ENCODE assay signal across 13 cellular contexts in the genomic region with DNA sequence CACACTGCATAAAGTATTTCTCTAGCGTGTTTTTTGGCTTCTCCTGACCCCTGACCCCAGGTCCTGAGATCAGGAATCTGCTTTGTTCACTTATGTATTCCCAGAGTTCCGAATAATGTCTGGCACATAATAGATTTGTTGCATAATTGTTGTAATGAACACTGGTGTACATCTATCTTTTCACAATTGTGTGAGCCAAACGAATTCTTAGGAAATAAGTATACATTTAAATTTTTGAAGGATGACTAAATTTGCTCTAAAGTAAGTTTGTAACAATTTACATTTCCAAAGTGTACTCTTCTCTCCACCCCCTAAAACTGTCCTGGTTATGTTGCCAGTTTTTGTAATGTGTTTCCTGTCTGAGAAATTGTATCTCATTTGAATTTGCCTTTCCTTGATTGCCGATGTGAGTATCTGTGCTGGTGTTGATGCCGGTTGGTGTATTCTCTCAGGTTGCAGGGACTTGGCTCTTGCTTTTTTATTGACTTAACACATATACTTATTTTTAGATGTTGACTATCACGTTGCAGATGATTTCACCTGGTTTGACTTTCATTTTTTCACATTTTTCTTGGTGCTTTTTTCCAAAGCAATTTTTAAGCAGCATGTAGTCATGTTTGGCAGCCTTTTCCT. TPM values are rescaled to one million over a fixed set of nuclear protein-coding genes. Genes with fewer than 3 reads are reported as not detected.
DNase-seq lines count a peak whose midpoint lies in the region; ATAC-seq, FAIRE-seq and TF ChIP-seq lines count a peak whose summit lies in the region.
"Had no signal": no experiment of that assay in that cellular context is flagged by ENCODE, and none has a peak within 500 bp of the region (broad histone marks: within the 10 kb centered on the region; RNA-seq: fewer than 3 reads in every experiment).

No MANE protein-coding gene starts in this region.

- H3K27ac ChIP-seq in endothelial cell of umbilical vein (ENCODE audit: insufficient read depth, low read depth, low read length) (no peak overlapping the region), psoas muscle (peak overlapping the region; percentile 87), dorsolateral prefrontal cortex (peak overlapping the region in 4 of 59 donors; percentile 14 to 26 (median 19))
- H3K27ac ChIP-seq: VCaP had no signal

- dilution Hi-C loops in endothelial cell of umbilical vein (cut with MboI; ENCODE audit: extremely low pct_ligation_motif_present, low sequenced_read_pairs), result no loop called here

- H3K4me2 ChIP-seq in endothelial cell of umbilical vein (ENCODE audit: insufficient read depth, low read length), result no peak overlapping the region

- H3K27me3 Mint-ChIP-seq in T-helper 2 cell treated with Interferon-gamma antibody and Interleukin-4, amounts not matched to agents 5 μg/mL and 100 μg/mL, for 36 hours (ENCODE audit: low read depth), result no peaks in the 10 kb centered on the region

- WGBS in psoas muscle, 3 donors, result 22 to 34% (median 23%) methylated on average over 6 of the region's 6 CpGs

- H3K36me3 ChIP-seq in endothelial cell of umbilical vein (ENCODE audit: control insufficient read depth in 2 of 2, extremely low read depth in 1 of 2, insufficient read depth in 2 of 2, low read length in 2 of 2) (peaks cover 39 to 44% of the 10 kb centered on the region in 2 experiments), psoas muscle (ENCODE audit: insufficient read depth in 1 of 2, low read depth in 1 of 2) (peaks cover 15 to 82% of the 10 kb centered on the region in 2 donors)

- intact Hi-C loops in endothelial cell of umbilical vein (cut with micrococcal nuclease), result no loop called here
- intact Hi-C loops in psoas muscle (cut with DNase I), result no loop called here
- intact Hi-C loops in dorsolateral prefrontal cortex (cut with DNase I), result no loop called here

- H4K20me1 ChIP-seq in endothelial cell of umbilical vein (replicated peaks; ENCODE audit: control insufficient read depth, extremely low read depth, insufficient read depth, low read length), result peaks cover 2% of the 10 kb centered on the region

- POLR2A ChIA-PET in endothelial cell of umbilical vein (lab: Charles Lee), result no interaction called here

- H3K27ac Mint-ChIP-seq in T-helper 2 cell treated with Interferon-gamma antibody and Interleukin-4, amounts not matched to agents 5 μg/mL and 100 μg/mL, for 36 hours, result peak overlapping the region; percentile 26

- TF ChIP-seq POLR2A in endothelial cell of umbilical vein (IDR thresholded peaks at IDR 0.05; ENCODE audit: low read depth, low read length), result no peak

- no peak overlapping the region for H3K4me3 Mint-ChIP-seq in T-helper 2 cell treated with Interferon-gamma antibody and Interleukin-4, amounts not matched to agents 5 μg/mL and 100 μg/mL, for 36 hours

- H3K4me1 ChIP-seq in endothelial cell of umbilical vein (ENCODE audit: control insufficient read depth, extremely low read depth, insufficient read depth, low read length) (no peaks in the 10 kb centered on the region), psoas muscle (peaks cover 26% of the 10 kb centered on the region)

- TF ChIP-seq CTCF in endothelial cell of umbilical vein (IDR thresholded peaks at IDR 0.05; ENCODE audit: extremely low read depth in 1 of 2, insufficient read depth in 1 of 2, low read depth in 1 of 2, low read length in 2 of 2) (no peak), psoas muscle (IDR thresholded peaks at IDR 0.05) (no peak), D721Med (IDR thresholded peaks at IDR 0.05; ENCODE audit: insufficient read depth, missing control alignments) (no peak), dorsolateral prefrontal cortex (IDR thresholded peaks at IDR 0.05 in 54 of 56, conservative IDR thresholded peaks at IDR 0.05 in 2 of 56; ENCODE audit: low read depth in 1 of 56, partially characterized antibody in 56 of 56) (no peak)

- no peaks in the 10 kb centered on the region for H3K27me3 ChIP-seq in endothelial cell of umbilical vein (ENCODE audit: control insufficient read depth in 2 of 2, insufficient read depth in 2 of 2, low read length in 2 of 2)
- no peaks in the 10 kb centered on the region for H3K27me3 ChIP-seq in psoas muscle (ENCODE audit: insufficient read depth in 3 of 3, low read length in 2 of 3)
- no peaks in the 10 kb centered on the region for H3K27me3 ChIP-seq in dorsolateral prefrontal cortex

- H3K4me1 Mint-ChIP-seq in T-helper 2 cell treated with Interferon-gamma antibody and Interleukin-4, amounts not matched to agents 5 μg/mL and 100 μg/mL, for 36 hours (ENCODE audit: low read depth), result peaks cover 28% of the 10 kb centered on the region

- H3K36me3 Mint-ChIP-seq in T-helper 2 cell treated with Interferon-gamma antibody and Interleukin-4, amounts not matched to agents 5 μg/mL and 100 μg/mL, for 36 hours (ENCODE audit: low read depth), result peaks cover 67% of the 10 kb centered on the region

- H3K9ac ChIP-seq in endothelial cell of umbilical vein (replicated peaks; ENCODE audit: extremely low read depth, insufficient read depth, low read length), result no peak overlapping the region

- H3K79me2 ChIP-seq in endothelial cell of umbilical vein (ENCODE audit: control insufficient read depth, insufficient read depth, low read length), result peaks cover 12% of the 10 kb centered on the region

- CTCF ChIA-PET in endothelial cell of umbilical vein (lab: Charles Lee), result no interaction called here

- peak; percentile 54 for FAIRE-seq in endothelial cell of umbilical vein (lab: Jason Lieb, UNC)
- no peak for FAIRE-seq in D721Med (lab: Jason Lieb, UNC)

- ATAC-seq in psoas muscle, result peak; percentile 74 to 95 (median 89)

- no peak for DNase-seq in T-helper 2 cell treated with Interferon-gamma antibody and Interleukin-4, amounts not matched to agents 5 μg/mL and 100 μg/mL, for 36 hours (ENCODE audit: low spot score)
- DNase-seq in T-helper 2 cell, result no peak
- DNase-seq in NCI-H2196 treated with DMSO at 0.1 percent for 48 hours (lab: John Stamatoyannopoulos, UW; ENCODE audit: unreplicated experiment), result peak; percentile 42
- DNase-seq in endothelial cell of umbilical vein (ENCODE audit: low read depth, low spot score), result no peak
- DNase-seq in psoas muscle, result no peak
- no peak for DNase-seq in D721Med (ENCODE audit: insufficient read length, low spot score)
- no peak for DNase-seq in NK-92 (lab: John Stamatoyannopoulos, UW; ENCODE audit: unreplicated experiment)
- no peak for DNase-seq in dorsolateral prefrontal cortex
- DNase-seq: activated CD8-positive, alpha-beta memory T cell treated with anti-CD3 and anti-CD28 coated beads, Interleukin-2, amount 50 U/mL, for 4 hours; GDM1; NCI-H187 treated with DMSO at 0.1 percent for 48 hours; stimulated activated CD4-positive, alpha-beta T cell treated with anti-CD3 and anti-CD28 coated beads, Interleukin-12 subunit alpha, Interleukin-12 subunit beta, amount 100 ng/mL, for 4 hours had no signal

- no peak overlapping the region for H2AFZ ChIP-seq in endothelial cell of umbilical vein (ENCODE audit: low read depth, low read length)

- H3K9me3 ChIP-seq in endothelial cell of umbilical vein (replicated peaks; ENCODE audit: control insufficient read depth, insufficient read depth, low read length) (no peaks in the 10 kb centered on the region), psoas muscle (no peaks in the 10 kb centered on the region)

- H3K9me3 Mint-ChIP-seq in T-helper 2 cell treated with Interferon-gamma antibody and Interleukin-4, amounts not matched to agents 5 μg/mL and 100 μg/mL, for 36 hours, result no peaks in the 10 kb centered on the region

- H3K9me1 ChIP-seq in endothelial cell of umbilical vein (replicated peaks; ENCODE audit: control insufficient read depth, extremely low read depth, insufficient read depth, low read length), result no peaks in the 10 kb centered on the region

- H3K4me3 ChIP-seq in endothelial cell of umbilical vein (replicated peaks in 1 of 3; ENCODE audit: insufficient read depth in 1 of 3, low read depth in 1 of 3, low read length in 3 of 3), result no peak overlapping the region
- H3K4me3 ChIP-seq in psoas muscle, result peak overlapping the region; percentile 31
- no peak overlapping the region for H3K4me3 ChIP-seq in dorsolateral prefrontal cortex

- BruUV-seq in endothelial cell of umbilical vein (replicated peaks; lab: Mats Ljungman, UMichigan), result no TSS peak

RNA-seq across cellular contexts. Expression of a gene that starts 16.1 kb away (rescaled TPM):
- total RNA-seq in endothelial cell of umbilical vein (40.6 and 45.3 TPM in 2 replicates), psoas muscle (10 to 100 TPM; 17.4 to 18.4 (median 17.7) TPM), dorsolateral prefrontal cortex (100 to 1,000 TPM in 1 of 120 experiments, 10 to 100 TPM in 119; 39.8 to 107 (median 67.7) TPM)
- polyA plus RNA-seq in endothelial cell of umbilical vein (15.3 and 17.9 TPM in 2 replicates), psoas muscle (1 to 10 TPM; 5.8 to 8.4 (median 6.0) TPM)
- 13.9 and 15.9 TPM in 2 replicates for polyA plus RNA-seq in endothelial cell of umbilical vein (2011; cell fraction: cytosol; rRNA removed)
- 41.7 and 49.8 TPM in 2 replicates for polyA plus RNA-seq in endothelial cell of umbilical vein (2011; cell fraction: nucleus; rRNA removed)
- polyA plus RNA-seq in endothelial cell of umbilical vein (2012), result 29.4 and 36.7 TPM in 2 replicates
- 62.7 and 67.7 TPM in 2 replicates for polyA minus RNA-seq in endothelial cell of umbilical vein
- polyA minus RNA-seq in endothelial cell of umbilical vein (2011; cell fraction: cytosol; rRNA and poly(A)+ RNA removed), result 17.2 TPM
- 56.5 and 61.3 TPM in 2 replicates for polyA minus RNA-seq in endothelial cell of umbilical vein (2011; cell fraction: nucleus; rRNA and poly(A)+ RNA removed)

RNA-seq across cellular contexts. Expression of a gene that starts 24.2 kb away (rescaled TPM):
- total RNA-seq in endothelial cell of umbilical vein, result 427 and 444 TPM in 2 replicates
- polyA plus RNA-seq in endothelial cell of umbilical vein, result 475 and 512 TPM in 2 replicates
- polyA plus RNA-seq in endothelial cell of umbilical vein (2011; cell fraction: cytosol; rRNA removed), result 283 and 310 TPM in 2 replicates
- 541 and 691 TPM in 2 replicates for polyA plus RNA-seq in endothelial cell of umbilical vein (2011; cell fraction: nucleus; rRNA removed)
- polyA plus RNA-seq in endothelial cell of umbilical vein (2012), result 452 and 507 TPM in 2 replicates
- polyA minus RNA-seq in endothelial cell of umbilical vein, result 956 and 1,008 TPM in 2 replicates
- 118 TPM for polyA minus RNA-seq in endothelial cell of umbilical vein (2011; cell fraction: cytosol; rRNA and poly(A)+ RNA removed)
- polyA minus RNA-seq in endothelial cell of umbilical vein (2011; cell fraction: nucleus; rRNA and poly(A)+ RNA removed), result 304 and 428 TPM in 2 replicates
- total RNA-seq in psoas muscle, result 100 to 1,000 TPM in 3 of 4 donors, 10 to 100 TPM in 1; 86.4 to 161 (median 126) TPM
- polyA plus RNA-seq in psoas muscle, result 100 to 1,000 TPM in 1 of 3 donors, 10 to 100 TPM in 2; 68.8 to 122 (median 90.0) TPM
- 100 to 1,000 TPM; 149 to 396 (median 221) TPM for total RNA-seq in dorsolateral prefrontal cortex

RNA-seq across cellular contexts. Expression of a gene that starts 24.5 kb away (rescaled TPM):
- total RNA-seq in endothelial cell of umbilical vein, result 554 and 569 TPM in 2 replicates
- polyA plus RNA-seq in endothelial cell of umbilical vein, result 294 and 379 TPM in 2 replicates
- 372 and 446 TPM in 2 replicates for polyA plus RNA-seq in endothelial cell of umbilical vein (2011; cell fraction: cytosol; rRNA removed)
- 811 and 873 TPM in 2 replicates for polyA plus RNA-seq in endothelial cell of umbilical vein (2011; cell fraction: nucleus; rRNA removed)
- 477 and 535 TPM in 2 replicates for polyA plus RNA-seq in endothelial cell of umbilical vein (2012)
- polyA minus RNA-seq in endothelial cell of umbilical vein, result 540 and 558 TPM in 2 replicates
- 181 TPM for polyA minus RNA-seq in endothelial cell of umbilical vein (2011; cell fraction: cytosol; rRNA and poly(A)+ RNA removed)
- polyA minus RNA-seq in endothelial cell of umbilical vein (2011; cell fraction: nucleus; rRNA and poly(A)+ RNA removed), result 353 and 427 TPM in 2 replicates
- total RNA-seq in psoas muscle, result 100 to 1,000 TPM; 349 to 526 (median 469) TPM
- polyA plus RNA-seq in psoas muscle, result 100 to 1,000 TPM; 264 to 421 (median 283) TPM
- total RNA-seq in dorsolateral prefrontal cortex, result 100 to 1,000 TPM; 216 to 367 (median 256) TPM
